In the genomic region with DNA sequence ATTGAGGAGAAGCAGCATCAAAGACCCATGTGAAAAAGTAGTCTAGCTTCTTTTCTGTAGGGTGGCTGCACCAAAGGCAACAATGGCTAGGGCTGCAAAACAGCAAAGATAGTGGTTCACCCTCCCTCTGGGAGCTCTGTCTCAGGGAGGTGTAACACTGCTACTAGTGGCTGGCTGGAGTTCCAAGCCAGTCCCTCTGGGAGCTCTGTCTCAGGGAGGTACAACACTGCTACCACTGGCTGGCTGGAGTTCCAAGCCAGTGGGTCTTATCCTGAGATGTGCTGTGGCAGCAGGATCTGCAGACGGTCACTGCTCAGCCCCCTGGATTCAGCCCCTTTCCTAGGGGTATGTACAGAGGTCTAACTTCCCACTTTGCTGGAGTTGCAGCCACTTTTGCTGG, we compare ENCODE assay signal across 2 cellular contexts.
TF ChIP-seq lines count a peak whose summit lies in the region.

No MANE protein-coding gene starts in this region.

TF ChIP-seq in GM23338, 12 proteins besides CTCF, POLR2A, EP300 and RAD21:
- no peak for TF ChIP-seq EZH2phosphoT487 (IDR thresholded peaks at IDR 0.05; ENCODE audit: unreplicated experiment)
- TF ChIP-seq CREB1 (CRISPR knock-in tag; IDR thresholded peaks at IDR 0.05; ENCODE audit: low read depth) = no peak
- TF ChIP-seq ZNF114 (CRISPR knock-in tag; IDR thresholded peaks at IDR 0.05) = no peak
- TF ChIP-seq, protein P1, sequence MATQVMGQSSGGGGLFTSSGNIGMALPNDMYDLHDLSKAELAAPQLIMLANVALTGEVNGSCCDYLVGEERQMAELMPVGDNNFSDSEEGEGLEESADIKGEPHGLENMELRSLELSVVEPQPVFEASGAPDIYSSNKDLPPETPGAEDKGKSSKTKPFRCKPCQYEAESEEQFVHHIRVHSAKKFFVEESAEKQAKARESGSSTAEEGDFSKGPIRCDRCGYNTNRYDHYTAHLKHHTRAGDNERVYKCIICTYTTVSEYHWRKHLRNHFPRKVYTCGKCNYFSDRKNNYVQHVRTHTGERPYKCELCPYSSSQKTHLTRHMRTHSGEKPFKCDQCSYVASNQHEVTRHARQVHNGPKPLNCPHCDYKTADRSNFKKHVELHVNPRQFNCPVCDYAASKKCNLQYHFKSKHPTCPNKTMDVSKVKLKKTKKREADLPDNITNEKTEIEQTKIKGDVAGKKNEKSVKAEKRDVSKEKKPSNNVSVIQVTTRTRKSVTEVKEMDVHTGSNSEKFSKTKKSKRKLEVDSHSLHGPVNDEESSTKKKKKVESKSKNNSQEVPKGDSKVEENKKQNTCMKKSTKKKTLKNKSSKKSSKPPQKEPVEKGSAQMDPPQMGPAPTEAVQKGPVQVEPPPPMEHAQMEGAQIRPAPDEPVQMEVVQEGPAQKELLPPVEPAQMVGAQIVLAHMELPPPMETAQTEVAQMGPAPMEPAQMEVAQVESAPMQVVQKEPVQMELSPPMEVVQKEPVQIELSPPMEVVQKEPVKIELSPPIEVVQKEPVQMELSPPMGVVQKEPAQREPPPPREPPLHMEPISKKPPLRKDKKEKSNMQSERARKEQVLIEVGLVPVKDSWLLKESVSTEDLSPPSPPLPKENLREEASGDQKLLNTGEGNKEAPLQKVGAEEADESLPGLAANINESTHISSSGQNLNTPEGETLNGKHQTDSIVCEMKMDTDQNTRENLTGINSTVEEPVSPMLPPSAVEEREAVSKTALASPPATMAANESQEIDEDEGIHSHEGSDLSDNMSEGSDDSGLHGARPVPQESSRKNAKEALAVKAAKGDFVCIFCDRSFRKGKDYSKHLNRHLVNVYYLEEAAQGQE (IDR thresholded peaks at IDR 0.05; ENCODE audit: unreplicated experiment) = no peak
- no peak for TF ChIP-seq POLR2AphosphoS5 (IDR thresholded peaks at IDR 0.05; ENCODE audit: low read depth)

TF ChIP-seq in H1, 55 proteins besides CTCF, POLR2A, EP300 and RAD21:
- no peak for TF ChIP-seq ZNF274 (IDR thresholded peaks at IDR 0.05; ENCODE audit: borderline replicate concordance, extremely low read depth, low read length)
- TF ChIP-seq, protein P2, sequence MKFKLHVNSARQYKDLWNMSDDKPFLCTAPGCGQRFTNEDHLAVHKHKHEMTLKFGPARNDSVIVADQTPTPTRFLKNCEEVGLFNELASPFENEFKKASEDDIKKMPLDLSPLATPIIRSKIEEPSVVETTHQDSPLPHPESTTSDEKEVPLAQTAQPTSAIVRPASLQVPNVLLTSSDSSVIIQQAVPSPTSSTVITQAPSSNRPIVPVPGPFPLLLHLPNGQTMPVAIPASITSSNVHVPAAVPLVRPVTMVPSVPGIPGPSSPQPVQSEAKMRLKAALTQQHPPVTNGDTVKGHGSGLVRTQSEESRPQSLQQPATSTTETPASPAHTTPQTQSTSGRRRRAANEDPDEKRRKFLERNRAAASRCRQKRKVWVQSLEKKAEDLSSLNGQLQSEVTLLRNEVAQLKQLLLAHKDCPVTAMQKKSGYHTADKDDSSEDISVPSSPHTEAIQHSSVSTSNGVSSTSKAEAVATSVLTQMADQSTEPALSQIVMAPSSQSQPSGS (IDR thresholded peaks at IDR 0.05; ENCODE audit: low read length) = no peak
- no peak for TF ChIP-seq POU5F1 (IDR thresholded peaks at IDR 0.05; ENCODE audit: low read depth, low read length)
- no peak for TF ChIP-seq HDAC6 (IDR thresholded peaks at IDR 0.05; ENCODE audit: low read depth, low read length)
- TF ChIP-seq SP4 (IDR thresholded peaks at IDR 0.05; ENCODE audit: low read length) = no peak
- TF ChIP-seq TCF12 (IDR thresholded peaks at IDR 0.05; ENCODE audit: low read depth, low read length) = no peak
- TF ChIP-seq, protein P3, sequence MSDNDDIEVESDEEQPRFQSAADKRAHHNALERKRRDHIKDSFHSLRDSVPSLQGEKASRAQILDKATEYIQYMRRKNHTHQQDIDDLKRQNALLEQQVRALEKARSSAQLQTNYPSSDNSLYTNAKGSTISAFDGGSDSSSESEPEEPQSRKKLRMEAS (IDR thresholded peaks at IDR 0.05) = no peak
